In the genomic region with DNA sequence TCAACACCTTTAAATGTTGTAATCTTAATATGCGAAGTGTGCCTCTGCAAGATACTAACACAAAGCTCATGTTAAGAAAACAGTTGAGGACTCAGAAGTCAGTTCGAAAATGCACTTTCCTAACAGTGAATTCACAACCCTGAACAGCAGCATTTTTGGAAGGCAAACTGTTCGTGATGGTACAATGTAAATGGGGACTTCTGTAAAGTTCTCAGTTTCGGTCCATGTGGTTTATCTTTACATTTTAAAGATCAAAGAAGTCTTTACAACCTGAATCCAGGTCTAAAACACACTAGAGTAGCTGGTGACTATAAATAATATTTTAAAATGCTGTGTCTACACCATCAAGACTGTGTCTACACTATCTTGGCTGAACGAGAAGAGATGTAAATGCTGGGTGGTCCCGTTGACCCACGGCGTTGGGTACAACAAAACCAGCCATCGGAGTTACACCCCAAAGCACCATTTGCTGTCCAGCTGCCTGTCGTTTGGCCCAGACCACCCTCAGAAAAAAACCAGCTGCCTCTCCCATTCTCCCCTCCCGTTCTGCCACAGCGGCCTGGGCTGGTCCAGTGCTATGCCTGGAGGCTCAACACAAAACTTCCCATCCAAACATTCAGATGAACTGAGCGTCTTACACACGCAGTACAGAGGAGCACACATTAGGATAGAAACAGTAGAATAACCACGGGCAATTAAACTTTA, we compare ENCODE assay signal across 25 cellular contexts. TPM values are rescaled to one million over a fixed set of nuclear protein-coding genes. Genes with fewer than 3 reads are reported as not detected.
A peak's percentile ranks its signal among the peaks of the same experiment; 100 is the strongest.
DNase-seq lines count a peak whose midpoint lies in the region; ATAC-seq, FAIRE-seq and TF ChIP-seq lines count a peak whose summit lies in the region.
"Had no signal": no experiment of that assay in that cellular context is flagged by ENCODE, and none has a peak within 500 bp of the region (broad histone marks: within the 10 kb centered on the region; RNA-seq: fewer than 3 reads in every experiment).

No MANE protein-coding gene starts in this region.

- no peak overlapping the region for H3K27ac ChIP-seq in SK-N-SH (ENCODE audit: low read depth in 2 of 2, low read length in 1 of 2)
- H3K27ac ChIP-seq in endothelial cell of umbilical vein (ENCODE audit: insufficient read depth, low read depth, low read length) = no peak overlapping the region
- no peak overlapping the region for H3K27ac ChIP-seq in sigmoid colon
- no peak overlapping the region for H3K27ac ChIP-seq in right cardiac atrium (ENCODE audit: low read length)
- no peak overlapping the region for H3K27ac ChIP-seq in gastroesophageal sphincter
- H3K27ac ChIP-seq: 22Rv1, C4-2B had no signal

- TF ChIP-seq RAD21 in SK-N-SH (IDR thresholded peaks at IDR 0.05; ENCODE audit: low read length) = no peak

- CTCF ChIA-PET in SK-N-SH (lab: Yijun Ruan, JAX) = interaction anchor here (0.7 to 7.3 kb wide), 4 partner anchors 14 to 72 kb away, joined by 3 to 143 read pairs (median 10); no protein-coding TSS in a partner anchor
- CTCF ChIA-PET in endothelial cell of umbilical vein (lab: Charles Lee) = interaction anchor here (1.0 to 2.8 kb wide), 2 partner anchors 14 to 47 kb away, joined by 3 to 11 read pairs; no protein-coding TSS in a partner anchor

- no peak overlapping the region for H3K4me2 ChIP-seq in SK-N-SH
- no peak overlapping the region for H3K4me2 ChIP-seq in endothelial cell of umbilical vein (ENCODE audit: insufficient read depth, low read length)

- 82% methylated on average over 15 of the region's 15 CpGs for WGBS in SK-N-SH (ENCODE audit: low lambda C conversion rate)
- 86 to 94% methylated on average over 15 of the region's 15 CpGs for whole genome bisulfite sequencing in sigmoid colon, 2 donors
- WGBS in right cardiac atrium = 89% methylated on average over 15 of the region's 15 CpGs
- WGBS in gastroesophageal sphincter (ENCODE audit: low coverage in 1 of 2), 2 donors = 76 to 79% methylated on average over 13 to 15 of the region's 15 CpGs

- dilution Hi-C loops in endothelial cell of umbilical vein (cut with MboI; ENCODE audit: extremely low pct_ligation_motif_present, low sequenced_read_pairs) = no loop called here

- BruUV-seq in endothelial cell of umbilical vein (replicated peaks; lab: Mats Ljungman, UMichigan) = TSS peak; percentile 0

- no peaks in the 10 kb centered on the region for H3K27me3 ChIP-seq in SK-N-SH (ENCODE audit: insufficient read depth)
- no peaks in the 10 kb centered on the region for H3K27me3 ChIP-seq in endothelial cell of umbilical vein (ENCODE audit: control insufficient read depth in 2 of 2, insufficient read depth in 2 of 2, low read length in 2 of 2)
- no peaks in the 10 kb centered on the region for H3K27me3 ChIP-seq in sigmoid colon
- H3K27me3 ChIP-seq in right cardiac atrium (ENCODE audit: control insufficient read depth, insufficient read depth) = no peaks in the 10 kb centered on the region
- H3K27me3 ChIP-seq in gastroesophageal sphincter = peaks cover 30% of the 10 kb centered on the region

- H3K79me2 ChIP-seq in SK-N-SH (ENCODE audit: insufficient read depth) (no peaks in the 10 kb centered on the region), endothelial cell of umbilical vein (ENCODE audit: control insufficient read depth, insufficient read depth, low read length) (no peaks in the 10 kb centered on the region)

- POLR2A ChIA-PET in SK-N-SH (lab: Yijun Ruan, JAX) = no interaction called here
- POLR2A ChIA-PET in endothelial cell of umbilical vein (lab: Charles Lee) = no interaction called here

- H4K20me1 ChIP-seq in SK-N-SH (ENCODE audit: insufficient read depth) = no peaks in the 10 kb centered on the region
- no peaks in the 10 kb centered on the region for H4K20me1 ChIP-seq in endothelial cell of umbilical vein (replicated peaks; ENCODE audit: control insufficient read depth, extremely low read depth, insufficient read depth, low read length)

- H3K9me1 ChIP-seq in endothelial cell of umbilical vein (replicated peaks; ENCODE audit: control insufficient read depth, extremely low read depth, insufficient read depth, low read length) = no peaks in the 10 kb centered on the region

- H3K4me3 ChIP-seq in SK-N-SH (ENCODE audit: low read depth in 2 of 2, low read length in 1 of 2) = no peak overlapping the region
- no peak overlapping the region for H3K4me3 ChIP-seq in endothelial cell of umbilical vein (replicated peaks in 1 of 3; ENCODE audit: insufficient read depth in 1 of 3, low read depth in 1 of 3, low read length in 3 of 3)
- no peak overlapping the region for H3K4me3 ChIP-seq in sigmoid colon
- no peak overlapping the region for H3K4me3 ChIP-seq in right cardiac atrium (ENCODE audit: low read length)
- H3K4me3 ChIP-seq in gastroesophageal sphincter = no peak overlapping the region

- H3K4me1 ChIP-seq in SK-N-SH (ENCODE audit: control insufficient read depth in 1 of 2, insufficient read depth in 2 of 2, low read depth in 1 of 2, low read length in 1 of 2) (peaks cover 0 to 9% of the 10 kb centered on the region in 2 experiments; a peak in 1 of 4 replicates), endothelial cell of umbilical vein (ENCODE audit: control insufficient read depth, extremely low read depth, insufficient read depth, low read length) (no peaks in the 10 kb centered on the region), sigmoid colon (no peaks in the 10 kb centered on the region), right cardiac atrium (ENCODE audit: control insufficient read depth, insufficient read depth, low read length) (no peaks in the 10 kb centered on the region), gastroesophageal sphincter (no peaks in the 10 kb centered on the region)

- H3K36me3 ChIP-seq in SK-N-SH (replicated peaks in 1 of 2; ENCODE audit: control insufficient read depth in 1 of 2, insufficient read depth in 2 of 2, low read length in 1 of 2) = peaks cover 0 to 16% of the 10 kb centered on the region in 2 experiments
- peaks cover 22 to 39% of the 10 kb centered on the region in 2 experiments for H3K36me3 ChIP-seq in endothelial cell of umbilical vein (ENCODE audit: control insufficient read depth in 2 of 2, extremely low read depth in 1 of 2, insufficient read depth in 2 of 2, low read length in 2 of 2)
- H3K36me3 ChIP-seq in sigmoid colon = peaks cover 0 to 13% (median 0%) of the 10 kb centered on the region in 4 donors
- peaks cover 0 to 36% of the 10 kb centered on the region in 2 donors for H3K36me3 ChIP-seq in gastroesophageal sphincter

- TF ChIP-seq EP300 in SK-N-SH (IDR thresholded peaks at IDR 0.05; ENCODE audit: borderline replicate concordance in 1 of 2, low read depth in 1 of 2, low read length in 1 of 2) (no peak; a peak in 1 of 4 replicates), sigmoid colon (IDR thresholded peaks at IDR 0.05) (no peak), gastroesophageal sphincter (IDR thresholded peaks at IDR 0.05) (no peak)

- H3F3A ChIP-seq in SK-N-SH (replicated peaks; ENCODE audit: insufficient read depth) = no peaks in the 10 kb centered on the region

- no peaks in the 10 kb centered on the region for H3K9me3 ChIP-seq in SK-N-SH
- no peaks in the 10 kb centered on the region for H3K9me3 ChIP-seq in endothelial cell of umbilical vein (replicated peaks; ENCODE audit: control insufficient read depth, insufficient read depth, low read length)
- H3K9me3 ChIP-seq in sigmoid colon = no peaks in the 10 kb centered on the region
- H3K9me3 ChIP-seq in right cardiac atrium (ENCODE audit: control insufficient read depth, low read length) = no peaks in the 10 kb centered on the region
- no peaks in the 10 kb centered on the region for H3K9me3 ChIP-seq in gastroesophageal sphincter

- peak; percentile 59 for DNase-seq in SK-N-SH
- no peak for DNase-seq in endothelial cell of umbilical vein (ENCODE audit: low read depth, low spot score)
- peak; percentile 46 for DNase-seq in sigmoid colon
- no peak for DNase-seq in right cardiac atrium
- DNase-seq: CD8-positive, alpha-beta memory T cell; DMS 273 treated with DMSO at 0.1 percent for 48 hours; DMS79 treated with DMSO at 0.1 percent for 48 hours; GF-D8; Karpas-422; NCI-H1105; NCI-H1436 treated with DMSO at 0.1 percent for 48 hours; NCI-H1930; NCI-H2107; NCI-H524; NCI-H748 treated with DMSO at 0.1 percent for 48 hours; NK-92 treated with Interleukin-12 subunit alpha and Interleukin-12 subunit beta, amount 100 ng/mL, for 24 hours; PC-3; Right ventricle myocardium superior; RPMI8226 had no signal

- no peak overlapping the region for H2AFZ ChIP-seq in SK-N-SH (ENCODE audit: low read depth)
- no peak overlapping the region for H2AFZ ChIP-seq in endothelial cell of umbilical vein (ENCODE audit: low read depth, low read length)

- intact Hi-C loops in endothelial cell of umbilical vein (cut with micrococcal nuclease) = no loop called here
- intact Hi-C loops in sigmoid colon (cut with DNase I) = no loop called here
- intact Hi-C loops in right cardiac atrium (cut with DNase I) = no loop called here

- no peak for TF ChIP-seq POLR2A in endothelial cell of umbilical vein (IDR thresholded peaks at IDR 0.05; ENCODE audit: low read depth, low read length)
- no peak for TF ChIP-seq POLR2A in sigmoid colon (IDR thresholded peaks at IDR 0.05)
- no peak for TF ChIP-seq POLR2A in gastroesophageal sphincter (IDR thresholded peaks at IDR 0.05)

- ATAC-seq in SK-N-SH treated with all-trans-retinoic acid at 6 μM for 48 hours (no peak), right cardiac atrium (no peak), HG03432 (IDR thresholded peaks at IDR 0.05; ENCODE audit: unreplicated experiment) (no peak), gastroesophageal sphincter (no peak)
- ATAC-seq: PC-3 had no signal

- TF ChIP-seq CTCF in SK-N-SH (IDR thresholded peaks at IDR 0.05) (no peak), endothelial cell of umbilical vein (IDR thresholded peaks at IDR 0.05; ENCODE audit: extremely low read depth in 1 of 2, insufficient read depth in 1 of 2, low read depth in 1 of 2, low read length in 2 of 2) (no peak), sigmoid colon (IDR thresholded peaks at IDR 0.05) (no peak), gastroesophageal sphincter (IDR thresholded peaks at IDR 0.05) (no peak)

- no peak for FAIRE-seq in endothelial cell of umbilical vein (lab: Jason Lieb, UNC)
- FAIRE-seq: GM12891 had no signal

- H3K9ac ChIP-seq in SK-N-SH (no peak overlapping the region), endothelial cell of umbilical vein (replicated peaks; ENCODE audit: extremely low read depth, insufficient read depth, low read length) (no peak overlapping the region)

- no peaks in the 10 kb centered on the region for H3K9me2 ChIP-seq in SK-N-SH

RNA-seq across cellular contexts. Expression of gene MKI67, which starts 42.9 kb away (rescaled TPM):
- polyA plus RNA-seq in SK-N-SH (2012; rRNA removed) (5.7 and 7.5 TPM in 2 replicates), endothelial cell of umbilical vein (12.8 and 16.2 TPM in 2 replicates), sigmoid colon (10 to 100 TPM in 1 of 3 donors, 1 to 10 TPM in 1, under 1 TPM in 1; 0.60 to 29.0 (median 1.2) TPM), right cardiac atrium (0.05 TPM)
- polyA plus RNA-seq in SK-N-SH (2012; cell fraction: cytosol; rRNA removed) = 5.5 and 6.3 TPM in 2 replicates
- polyA plus RNA-seq in SK-N-SH (2012; cell fraction: nucleus; rRNA removed) = 8.2 and 9.4 TPM in 2 replicates
- total RNA-seq in endothelial cell of umbilical vein (101 and 125 TPM in 2 replicates), sigmoid colon (1 to 10 TPM in 2 of 4 donors, under 1 TPM in 2; 0.49 to 2.0 (median 1.2) TPM), right cardiac atrium (1 to 10 TPM in 2 of 4 donors, under 1 TPM in 2; 0.11 to 4.9 (median 1.8) TPM), gastroesophageal sphincter (1 to 10 TPM in 2 of 4 donors, under 1 TPM in 2; 0.31 to 1.9 (median 0.70) TPM)
- 27.8 and 31.1 TPM in 2 replicates for polyA plus RNA-seq in endothelial cell of umbilical vein (2011; cell fraction: cytosol; rRNA removed)
- 50.6 and 62.0 TPM in 2 replicates for polyA plus RNA-seq in endothelial cell of umbilical vein (2011; cell fraction: nucleus; rRNA removed)
- polyA plus RNA-seq in endothelial cell of umbilical vein (2012) = 23.9 and 62.4 TPM in 2 replicates
- polyA minus RNA-seq in endothelial cell of umbilical vein = 20.7 and 23.3 TPM in 2 replicates
- 82.4 TPM for polyA minus RNA-seq in endothelial cell of umbilical vein (2011; cell fraction: cytosol; rRNA and poly(A)+ RNA removed)
- 30.8 and 46.4 TPM in 2 replicates for polyA minus RNA-seq in endothelial cell of umbilical vein (2011; cell fraction: nucleus; rRNA and poly(A)+ RNA removed)

Comparison
In these comparisons a context has a peak if more than half of its experiments do, and no peak if none do; other contexts are left out.
1. DNase-seq: peak in SK-N-SH (single experiment) and sigmoid colon (single experiment); none in endothelial cell of umbilical vein (single experiment) and right cardiac atrium (0 of 3).
2. RNA of gene MKI67, which starts 42.9 kb away (total RNA-seq): 101 to 125 TPM in endothelial cell of umbilical vein; 0.11 to 4.9 TPM in right cardiac atrium, 0.49 to 2.0 TPM in sigmoid colon and 0.31 to 1.9 TPM in gastroesophageal sphincter; every median in the first group is over 10 times any median in the second.